ENCODE assay signal across 8 cellular contexts in the genomic region with DNA sequence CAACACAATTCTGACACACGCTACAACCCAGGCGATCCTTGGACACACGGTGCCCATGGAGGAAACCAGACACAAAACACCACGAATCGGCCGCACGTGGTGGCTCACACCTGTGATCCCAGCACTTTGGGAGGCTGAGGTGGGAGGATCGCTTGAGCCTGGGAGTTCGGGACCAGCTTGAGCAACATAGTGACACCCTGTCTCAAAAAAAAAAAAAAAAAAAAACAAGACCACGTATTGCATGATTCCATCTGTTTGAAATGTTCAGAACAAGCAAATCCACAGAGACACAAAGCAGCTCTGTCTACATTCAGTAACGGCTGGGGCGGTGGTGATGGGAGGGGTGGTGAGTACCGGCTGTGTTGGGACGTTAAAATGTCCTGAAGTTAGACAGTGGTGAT. TPM values are rescaled to one million over a fixed set of nuclear protein-coding genes. Genes with fewer than 3 reads are reported as not detected.
DNase-seq lines count a peak whose midpoint lies in the region; ATAC-seq lines count a peak whose summit lies in the region.

No MANE protein-coding gene starts in this region.

- peak overlapping the region; percentile 94 for H3K27ac Mint-ChIP-seq in activated naive CD8-positive, alpha-beta T cell treated with anti-CD3 and anti-CD28 coated beads for 36 hours

- DNase-seq in activated effector memory CD4-positive, alpha-beta T cell treated with anti-CD3 and anti-CD28 coated beads, Interleukin-2, amount 50 U/mL, for 16 hours: peak; percentile 27
- DNase-seq in activated effector memory CD4-positive, alpha-beta T cell treated with Interleukin-2 at 50 U/mL for 16 hours: no peak
- no peak for DNase-seq in activated naive CD8-positive, alpha-beta T cell treated with anti-CD3 and anti-CD28 coated beads for 36 hours
- DNase-seq in medulla oblongata (ENCODE audit: extremely low spot score): peak; percentile 77
- peak in 27 of 49 donors; percentile 18 to 78 (median 48) for DNase-seq in substantia nigra (lab: John Stamatoyannopoulos, UW)

- no peak overlapping the region for H3K4me3 Mint-ChIP-seq in activated naive CD8-positive, alpha-beta T cell treated with anti-CD3 and anti-CD28 coated beads for 36 hours

- H3K4me1 Mint-ChIP-seq in activated naive CD8-positive, alpha-beta T cell treated with anti-CD3 and anti-CD28 coated beads for 36 hours: peaks cover 43% of the 10 kb centered on the region

- no peaks in the 10 kb centered on the region for H3K27me3 Mint-ChIP-seq in activated naive CD8-positive, alpha-beta T cell treated with anti-CD3 and anti-CD28 coated beads for 36 hours

- ATAC-seq in HG03280 (IDR thresholded peaks at IDR 0.05; ENCODE audit: unreplicated experiment) (no peak), GM18519 (IDR thresholded peaks at IDR 0.05; ENCODE audit: low FRiP score, unreplicated experiment) (no peak), HG03135 (IDR thresholded peaks at IDR 0.05; ENCODE audit: unreplicated experiment) (no peak)

- peaks cover 6% of the 10 kb centered on the region for H3K9me3 Mint-ChIP-seq in activated naive CD8-positive, alpha-beta T cell treated with anti-CD3 and anti-CD28 coated beads for 36 hours

- H3K27ac ChIP-seq in substantia nigra (ENCODE audit: low read depth, low read length, poor library complexity, severe bottlenecking): peak overlapping the region; percentile 100

- H3K36me3 Mint-ChIP-seq in activated naive CD8-positive, alpha-beta T cell treated with anti-CD3 and anti-CD28 coated beads for 36 hours: peaks cover 47% of the 10 kb centered on the region

RNA-seq across cellular contexts. Expression of gene ADAP1, which starts 25.2 kb away (rescaled TPM):
- total RNA-seq in activated naive CD8-positive, alpha-beta T cell treated with anti-CD3 and anti-CD28 coated beads for 36 hours: 10 to 100 TPM; 49.9 to 56.7 TPM

RNA-seq across cellular contexts. Expression of gene COX19, which starts 46.0 kb away (rescaled TPM):
- 10 to 100 TPM; 17.7 to 18.1 TPM for total RNA-seq in activated naive CD8-positive, alpha-beta T cell treated with anti-CD3 and anti-CD28 coated beads for 36 hours

RNA-seq across cellular contexts. Expression of gene GET4, which starts 53.0 kb away (rescaled TPM):
- 10 to 100 TPM; 35.2 to 39.6 TPM for total RNA-seq in activated naive CD8-positive, alpha-beta T cell treated with anti-CD3 and anti-CD28 coated beads for 36 hours

RNA-seq across cellular contexts. Expression of gene CYP2W1, which starts 53.7 kb away (rescaled TPM):
- total RNA-seq in activated naive CD8-positive, alpha-beta T cell treated with anti-CD3 and anti-CD28 coated beads for 36 hours: not detected

Comparison
In these comparisons a context has a peak if more than half of its experiments do, and no peak if none do; other contexts are left out.
1. DNase-seq: peak in activated effector memory CD4-positive, alpha-beta T cell treated with anti-CD3 and anti-CD28 coated beads, Interleukin-2, amount 50 U/mL, for 16 hours (single experiment), medulla oblongata (single experiment) and substantia nigra (27 of 49); none in activated effector memory CD4-positive, alpha-beta T cell treated with Interleukin-2 at 50 U/mL for 16 hours (single experiment) and activated naive CD8-positive, alpha-beta T cell treated with anti-CD3 and anti-CD28 coated beads for 36 hours (single experiment).